19 cellular contexts compared by ENCODE assay signal in the genomic region with DNA sequence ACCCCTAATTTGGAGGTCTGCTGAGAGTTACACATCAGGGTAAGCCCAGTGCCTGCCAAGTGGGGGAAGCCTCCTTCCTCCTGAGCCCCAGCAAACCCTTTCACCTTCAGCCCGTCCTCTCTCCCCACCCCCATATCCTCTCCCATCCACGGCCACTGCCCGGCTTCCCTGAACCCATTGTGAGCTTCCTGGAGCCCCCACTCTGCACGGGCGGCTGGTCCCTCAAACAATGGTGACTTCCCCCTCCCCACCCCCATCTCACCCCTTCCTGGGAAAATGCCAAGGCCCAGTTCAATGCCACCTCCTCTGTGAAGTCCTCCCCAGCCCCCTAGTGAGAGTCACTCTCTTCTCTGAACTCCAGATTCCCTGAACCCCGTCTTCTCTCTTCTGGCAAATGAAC.
"Had no signal": no experiment of that assay in that cellular context is flagged by ENCODE, and none has a peak within 500 bp of the region (broad histone marks: within the 10 kb centered on the region; RNA-seq: fewer than 3 reads in every experiment).

No MANE protein-coding gene starts in this region.

- H3K4me3 ChIP-seq: gastroesophageal sphincter, mucosa of descending colon, spleen, stomach had no signal

- H3K4me1 ChIP-seq: gastroesophageal sphincter, stomach had no signal

- DNase-seq: cortex of kidney; endodermal cell; glutamatergic neuron; islet precursor cell; mammary epithelial cell; mucosa of descending colon; naive thymus-derived CD8-positive, alpha-beta T cell; spleen; stimulated activated CD4-positive, alpha-beta T cell treated with anti-CD3 and anti-CD28 coated beads, Interleukin-15, amount 100 ng/mL, for 24 hours; stimulated activated CD4-positive, alpha-beta T cell treated with anti-CD3 and anti-CD28 coated beads, Interleukin-1b, Interleukin-23, amount 100 ng/mL, for 48 hours; stimulated activated CD4-positive, alpha-beta T cell treated with anti-CD3 and anti-CD28 coated beads, Interleukin-4, amount 100 ng/mL, for 24 hours; stimulated activated naive CD4-positive, alpha-beta T cell; stomach; substantia nigra; trophoblast cell had no signal

- ATAC-seq: esophagus mucosa; gastroesophageal sphincter; left lobe of liver; mucosa of descending colon; naive thymus-derived CD8-positive, alpha-beta T cell; sciatic nerve had no signal

- H3K27me3 ChIP-seq: gastroesophageal sphincter, spleen, stomach had no signal

- H3K27ac ChIP-seq: gastroesophageal sphincter, stomach had no signal

- H3K9me3 ChIP-seq: gastroesophageal sphincter, mucosa of descending colon, spleen, stomach had no signal
